In the genomic region with DNA sequence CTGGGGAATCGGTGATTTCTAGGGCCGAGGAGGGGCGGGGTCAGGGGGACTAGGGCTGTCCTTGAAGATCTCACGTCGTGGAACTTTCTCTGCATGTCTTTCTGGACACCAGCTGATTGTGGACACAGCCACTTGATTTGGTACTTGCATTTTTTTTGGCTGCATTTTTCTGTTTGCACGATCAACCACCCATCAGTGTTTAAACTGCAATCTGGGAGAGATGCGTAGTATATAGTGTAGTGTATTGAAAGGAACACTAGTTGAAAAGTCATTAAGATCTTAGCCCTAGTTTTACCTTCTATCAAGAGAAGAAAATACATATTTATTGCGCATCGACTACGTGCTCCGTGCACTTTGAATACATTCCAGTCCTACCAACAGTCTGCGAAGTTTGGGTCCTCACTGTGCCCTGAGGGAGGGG, we compare ENCODE assay signal across 1 cellular context.
TF ChIP-seq lines count a peak whose summit lies in the region.

No MANE protein-coding gene starts in this region.

TF ChIP-seq in HepG2, 621 proteins besides CTCF, POLR2A, EP300 and RAD21 (continued from another document):
- TF ChIP-seq, protein P1, sequence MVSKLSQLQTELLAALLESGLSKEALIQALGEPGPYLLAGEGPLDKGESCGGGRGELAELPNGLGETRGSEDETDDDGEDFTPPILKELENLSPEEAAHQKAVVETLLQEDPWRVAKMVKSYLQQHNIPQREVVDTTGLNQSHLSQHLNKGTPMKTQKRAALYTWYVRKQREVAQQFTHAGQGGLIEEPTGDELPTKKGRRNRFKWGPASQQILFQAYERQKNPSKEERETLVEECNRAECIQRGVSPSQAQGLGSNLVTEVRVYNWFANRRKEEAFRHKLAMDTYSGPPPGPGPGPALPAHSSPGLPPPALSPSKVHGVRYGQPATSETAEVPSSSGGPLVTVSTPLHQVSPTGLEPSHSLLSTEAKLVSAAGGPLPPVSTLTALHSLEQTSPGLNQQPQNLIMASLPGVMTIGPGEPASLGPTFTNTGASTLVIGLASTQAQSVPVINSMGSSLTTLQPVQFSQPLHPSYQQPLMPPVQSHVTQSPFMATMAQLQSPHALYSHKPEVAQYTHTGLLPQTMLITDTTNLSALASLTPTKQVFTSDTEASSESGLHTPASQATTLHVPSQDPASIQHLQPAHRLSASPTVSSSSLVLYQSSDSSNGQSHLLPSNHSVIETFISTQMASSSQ (IDR thresholded peaks at IDR 0.05; ENCODE audit: low read depth): no peak
- TF ChIP-seq, protein P1 (CRISPR knock-in tag; IDR thresholded peaks at IDR 0.05; ENCODE audit: borderline replicate concordance): no peak
- TF ChIP-seq SCMH1 (CRISPR knock-in tag; IDR thresholded peaks at IDR 0.05; ENCODE audit: borderline replicate concordance): no peak
- peak; percentile 46; the same call in 1 of the 2 replicates for TF ChIP-seq SMYD3 (CRISPR knock-in tag; IDR thresholded peaks at IDR 0.05)
- TF ChIP-seq ZNF333 (CRISPR knock-in tag; IDR thresholded peaks at IDR 0.05; ENCODE audit: borderline replicate concordance): no peak
- TF ChIP-seq ZKSCAN1 (IDR thresholded peaks at IDR 0.05; ENCODE audit: low read length): no peak
- TF ChIP-seq, protein P2, sequence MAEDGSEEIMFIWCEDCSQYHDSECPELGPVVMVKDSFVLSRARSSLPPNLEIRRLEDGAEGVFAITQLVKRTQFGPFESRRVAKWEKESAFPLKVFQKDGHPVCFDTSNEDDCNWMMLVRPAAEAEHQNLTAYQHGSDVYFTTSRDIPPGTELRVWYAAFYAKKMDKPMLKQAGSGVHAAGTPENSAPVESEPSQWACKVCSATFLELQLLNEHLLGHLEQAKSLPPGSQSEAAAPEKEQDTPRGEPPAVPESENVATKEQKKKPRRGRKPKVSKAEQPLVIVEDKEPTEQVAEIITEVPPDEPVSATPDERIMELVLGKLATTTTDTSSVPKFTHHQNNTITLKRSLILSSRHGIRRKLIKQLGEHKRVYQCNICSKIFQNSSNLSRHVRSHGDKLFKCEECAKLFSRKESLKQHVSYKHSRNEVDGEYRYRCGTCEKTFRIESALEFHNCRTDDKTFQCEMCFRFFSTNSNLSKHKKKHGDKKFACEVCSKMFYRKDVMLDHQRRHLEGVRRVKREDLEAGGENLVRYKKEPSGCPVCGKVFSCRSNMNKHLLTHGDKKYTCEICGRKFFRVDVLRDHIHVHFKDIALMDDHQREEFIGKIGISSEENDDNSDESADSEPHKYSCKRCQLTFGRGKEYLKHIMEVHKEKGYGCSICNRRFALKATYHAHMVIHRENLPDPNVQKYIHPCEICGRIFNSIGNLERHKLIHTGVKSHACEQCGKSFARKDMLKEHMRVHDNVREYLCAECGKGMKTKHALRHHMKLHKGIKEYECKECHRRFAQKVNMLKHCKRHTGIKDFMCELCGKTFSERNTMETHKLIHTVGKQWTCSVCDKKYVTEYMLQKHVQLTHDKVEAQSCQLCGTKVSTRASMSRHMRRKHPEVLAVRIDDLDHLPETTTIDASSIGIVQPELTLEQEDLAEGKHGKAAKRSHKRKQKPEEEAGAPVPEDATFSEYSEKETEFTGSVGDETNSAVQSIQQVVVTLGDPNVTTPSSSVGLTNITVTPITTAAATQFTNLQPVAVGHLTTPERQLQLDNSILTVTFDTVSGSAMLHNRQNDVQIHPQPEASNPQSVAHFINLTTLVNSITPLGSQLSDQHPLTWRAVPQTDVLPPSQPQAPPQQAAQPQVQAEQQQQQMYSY (CRISPR knock-in tag; IDR thresholded peaks at IDR 0.05): no peak
- TF ChIP-seq ZNF766 (CRISPR knock-in tag; IDR thresholded peaks at IDR 0.05; ENCODE audit: borderline replicate concordance): no peak
- TF ChIP-seq BCL6 (CRISPR knock-in tag; IDR thresholded peaks at IDR 0.05): no peak
- TF ChIP-seq LCORL (IDR thresholded peaks at IDR 0.05): no peak
- TF ChIP-seq LCORL (CRISPR knock-in tag; IDR thresholded peaks at IDR 0.05): no peak
- TF ChIP-seq, protein P3, sequence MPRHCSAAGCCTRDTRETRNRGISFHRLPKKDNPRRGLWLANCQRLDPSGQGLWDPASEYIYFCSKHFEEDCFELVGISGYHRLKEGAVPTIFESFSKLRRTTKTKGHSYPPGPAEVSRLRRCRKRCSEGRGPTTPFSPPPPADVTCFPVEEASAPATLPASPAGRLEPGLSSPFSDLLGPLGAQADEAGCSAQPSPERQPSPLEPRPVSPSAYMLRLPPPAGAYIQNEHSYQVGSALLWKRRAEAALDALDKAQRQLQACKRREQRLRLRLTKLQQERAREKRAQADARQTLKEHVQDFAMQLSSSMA (CRISPR knock-in tag; IDR thresholded peaks at IDR 0.05): no peak
- TF ChIP-seq ZNF329 (CRISPR knock-in tag; IDR thresholded peaks at IDR 0.05; ENCODE audit: low read depth): no peak
- TF ChIP-seq KLF11 (CRISPR knock-in tag; IDR thresholded peaks at IDR 0.05): 0 out of 2 replicates have a peak, but pooled peaks have one; percentile 7
